10 cellular contexts compared by ENCODE assay signal in the genomic region with DNA sequence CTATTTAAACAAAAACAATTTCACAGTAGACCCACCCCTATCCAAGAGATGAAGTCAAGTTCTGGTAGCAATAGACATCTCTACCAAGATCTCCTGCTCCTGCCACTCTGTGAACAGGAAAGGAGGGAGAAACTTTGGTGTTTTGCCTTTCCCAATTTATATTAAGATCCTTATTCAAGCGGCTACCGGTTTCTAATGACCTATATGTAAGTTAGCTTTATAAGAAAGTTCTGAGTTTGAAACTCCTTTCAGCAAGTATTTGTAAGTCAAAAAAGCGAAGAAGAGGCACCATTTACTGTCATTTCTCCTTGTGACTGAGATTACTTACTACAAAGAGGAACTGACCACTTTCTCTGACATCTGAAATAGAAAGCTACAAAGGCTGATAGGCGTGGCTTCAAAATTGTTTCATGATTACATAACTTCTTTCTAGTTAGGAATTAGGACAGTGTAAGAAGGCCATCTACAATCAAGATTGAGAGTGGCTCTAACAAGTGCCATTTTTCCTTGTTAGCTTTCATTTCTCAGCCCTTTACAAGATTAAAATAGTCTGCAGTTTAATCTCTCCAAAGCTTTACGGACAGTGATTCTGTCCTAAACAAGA. TPM values are rescaled to one million over a fixed set of nuclear protein-coding genes. Genes with fewer than 3 reads are reported as not detected.
A peak's percentile ranks its signal among the peaks of the same experiment; 100 is the strongest.
DNase-seq lines count a peak whose midpoint lies in the region; ATAC-seq and TF ChIP-seq lines count a peak whose summit lies in the region.
"Had no signal": no experiment of that assay in that cellular context is flagged by ENCODE, and none has a peak within 500 bp of the region (broad histone marks: within the 10 kb centered on the region; RNA-seq: fewer than 3 reads in every experiment).

Gene MNDA, plus strand, starts transcription at position 448 of the 604 bp plus-strand sequence. CDS start 10,803 bp downstream, outside the sequence.

- CTCF ChIA-PET in activated B cell treated with CpG ODN at 0.5 μM for 24 hours (lab: Charles Lee), result no interaction called here

- H3K27ac Mint-ChIP-seq in activated T-cell treated with anti-CD3 and anti-CD28 coated beads, Interleukin-2, amount 50 U/mL, for 24 hours, result peak within 1 kb of the TSS; percentile 35
- H3K27ac Mint-ChIP-seq in activated B cell treated with CpG ODN at 0.5 μM for 24 hours, result peak within 1 kb of the TSS; percentile 93

- POLR2A ChIA-PET in activated B cell treated with CpG ODN at 0.5 μM for 24 hours (lab: Charles Lee), result interaction anchor here (1.4 kb wide), 1 partner anchor 246 kb away, joined by 3 read pairs; the partner anchor contains the start of gene AIM2

- H3K9me3 Mint-ChIP-seq in activated T-cell treated with anti-CD3 and anti-CD28 coated beads, Interleukin-2, amount 50 U/mL, for 24 hours, result peaks cover 15% of the 10 kb centered on the region
- H3K9me3 Mint-ChIP-seq in activated T-cell treated with anti-CD3 and anti-CD28 coated beads, Interleukin-2, amount 50 U/mL, for 4 hours, result peaks cover 28% of the 10 kb centered on the region
- H3K9me3 Mint-ChIP-seq in activated B cell treated with CpG ODN at 0.5 μM for 24 hours, result peaks cover 18% of the 10 kb centered on the region

- no peak within 1 kb of the TSS for H3K4me3 Mint-ChIP-seq in activated T-cell treated with anti-CD3 and anti-CD28 coated beads, Interleukin-2, amount 50 U/mL, for 24 hours
- no peak within 1 kb of the TSS for H3K4me3 Mint-ChIP-seq in activated T-cell treated with anti-CD3 and anti-CD28 coated beads, Interleukin-2, amount 50 U/mL, for 4 hours
- peak within 1 kb of the TSS; percentile 82 for H3K4me3 Mint-ChIP-seq in activated B cell treated with CpG ODN at 0.5 μM for 24 hours

- DNase-seq in activated T-cell treated with anti-CD3 and anti-CD28 coated beads, Interleukin-2, amount 50 U/mL, for 24 hours, result no peak
- DNase-seq in activated T-cell treated with anti-CD3 and anti-CD28 coated beads, Interleukin-2, amount 50 U/mL, for 4 hours, result no peak
- DNase-seq in activated B cell treated with CpG ODN at 0.5 μM for 24 hours (no peak), superior temporal gyrus (ENCODE audit: extremely low spot score) (peak; percentile 26), NCI-H510A treated with DMSO at 0.1 percent for 48 hours (lab: John Stamatoyannopoulos, UW) (no peak), NCI-H748 treated with DMSO at 0.1 percent for 48 hours (lab: John Stamatoyannopoulos, UW) (no peak), NCI-H69 (lab: John Stamatoyannopoulos, UW) (no peak)
- DNase-seq: dermis blood vessel endothelial cell, NCI-H2171 had no signal

- peaks cover 18% of the 10 kb centered on the region for H3K4me1 Mint-ChIP-seq in activated T-cell treated with anti-CD3 and anti-CD28 coated beads, Interleukin-2, amount 50 U/mL, for 24 hours (ENCODE audit: low read depth)
- peaks cover 14% of the 10 kb centered on the region for H3K4me1 Mint-ChIP-seq in activated T-cell treated with anti-CD3 and anti-CD28 coated beads, Interleukin-2, amount 50 U/mL, for 4 hours (ENCODE audit: low read depth)
- H3K4me1 Mint-ChIP-seq in activated B cell treated with CpG ODN at 0.5 μM for 24 hours, result peaks cover 30% of the 10 kb centered on the region

- no peaks in the 10 kb centered on the region for H3K36me3 Mint-ChIP-seq in activated T-cell treated with anti-CD3 and anti-CD28 coated beads, Interleukin-2, amount 50 U/mL, for 24 hours (ENCODE audit: low read depth)
- H3K36me3 Mint-ChIP-seq in activated T-cell treated with anti-CD3 and anti-CD28 coated beads, Interleukin-2, amount 50 U/mL, for 4 hours (ENCODE audit: insufficient read depth), result peaks cover 3% of the 10 kb centered on the region
- peaks cover 8% of the 10 kb centered on the region for H3K36me3 Mint-ChIP-seq in activated B cell treated with CpG ODN at 0.5 μM for 24 hours (ENCODE audit: low read depth)

- intact Hi-C loops in activated B cell treated with CpG ODN at 0.5 μM for 24 hours (cut with micrococcal nuclease), result loop anchor here (2.0 kb wide), 2 partner anchors 184 to 246 kb away; partner anchors contain the start of gene AIM2

- no peak for TF ChIP-seq CTCF in activated B cell treated with CpG ODN at 0.5 μM for 24 hours (IDR thresholded peaks at IDR 0.05)

- ATAC-seq in activated T-cell treated with anti-CD3 and anti-CD28 coated beads, Interleukin-2, amount 50 U/mL, for 4 hours, result no peak
- ATAC-seq in HG03045 (IDR thresholded peaks at IDR 0.05; ENCODE audit: unreplicated experiment), result peak; percentile 88
- ATAC-seq in activated B cell treated with CpG ODN at 0.5 μM for 24 hours (ENCODE audit: low read depth), result peak; percentile 92

- H3K27me3 Mint-ChIP-seq in activated T-cell treated with anti-CD3 and anti-CD28 coated beads, Interleukin-2, amount 50 U/mL, for 24 hours, result no peaks in the 10 kb centered on the region
- no peaks in the 10 kb centered on the region for H3K27me3 Mint-ChIP-seq in activated T-cell treated with anti-CD3 and anti-CD28 coated beads, Interleukin-2, amount 50 U/mL, for 4 hours (ENCODE audit: low read depth)
- no peaks in the 10 kb centered on the region for H3K27me3 Mint-ChIP-seq in activated B cell treated with CpG ODN at 0.5 μM for 24 hours

RNA-seq across cellular contexts. Expression of gene MNDA, which starts in this region (rescaled TPM):
- total RNA-seq in activated T-cell treated with anti-CD3 and anti-CD28 coated beads, Interleukin-2, amount 50 U/mL, for 4 hours, result under 1 TPM in 1 of 3 donors, not detected in 2; 0.13 TPM
- 14.2 and 17.3 TPM in 2 replicates for total RNA-seq in activated B cell treated with CpG ODN at 0.5 μM for 24 hours
- total RNA-seq: dermis blood vessel endothelial cell had no signal

Comparison
In these comparisons a context has a peak if more than half of its experiments do, and no peak if none do; other contexts are left out.
1. RNA of gene MNDA (total RNA-seq): 14.2 to 17.3 TPM in activated B cell treated with CpG ODN at 0.5 μM for 24 hours; 0.13 TPM in activated T-cell treated with anti-CD3 and anti-CD28 coated beads, Interleukin-2, amount 50 U/mL, for 4 hours; every median in the first group is over 10 times any median in the second.
2. ATAC-seq: peak in HG03045 (single experiment) and activated B cell treated with CpG ODN at 0.5 μM for 24 hours (single experiment); none in activated T-cell treated with anti-CD3 and anti-CD28 coated beads, Interleukin-2, amount 50 U/mL, for 4 hours (0 of 2).